In the genomic region with DNA sequence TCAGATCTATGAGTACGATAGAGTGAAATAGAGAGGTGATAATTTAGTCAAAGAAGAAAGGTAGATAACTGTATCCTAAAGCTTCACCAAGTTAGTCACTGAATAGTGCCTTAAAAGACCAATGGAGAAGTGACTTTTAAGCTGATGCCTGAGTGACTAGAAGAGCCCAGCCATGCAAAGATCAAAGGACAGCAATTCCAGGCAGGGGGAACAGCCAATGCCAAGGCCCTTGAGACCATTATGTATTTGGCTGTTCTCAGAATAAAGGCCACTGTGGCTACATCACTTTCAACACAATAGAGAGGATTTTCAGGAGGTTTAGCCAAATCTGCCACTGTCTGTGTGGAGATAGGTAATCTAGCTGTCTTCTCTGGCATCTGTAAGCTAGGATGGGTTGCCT, we compare ENCODE assay signal across 11 cellular contexts.
"Had no signal": no experiment of that assay in that cellular context is flagged by ENCODE, and none has a peak within 500 bp of the region (broad histone marks: within the 10 kb centered on the region; RNA-seq: fewer than 3 reads in every experiment).

No MANE protein-coding gene starts in this region.

- H3K4me3 Mint-ChIP-seq: activated CD8-positive, alpha-beta memory T cell treated with anti-CD3 and anti-CD28 coated beads, Interleukin-2, amount 10 ng/mL, durations not matched to agents 7 days and 5 days; activated naive CD8-positive, alpha-beta T cell; activated T-cell treated with anti-CD3 and anti-CD28 coated beads, Interleukin-2, amount 50 U/mL, for 24 hours; neural progenitor cell had no signal

- H3K27me3 Mint-ChIP-seq: activated CD8-positive, alpha-beta memory T cell treated with anti-CD3 and anti-CD28 coated beads, Interleukin-2, amount 10 ng/mL, durations not matched to agents 7 days and 5 days; activated naive CD8-positive, alpha-beta T cell; activated T-cell treated with anti-CD3 and anti-CD28 coated beads, Interleukin-2, amount 50 U/mL, for 24 hours had no signal

- H3K9me3 Mint-ChIP-seq: activated T-cell treated with anti-CD3 and anti-CD28 coated beads, Interleukin-2, amount 50 U/mL, for 24 hours; neural progenitor cell had no signal

- DNase-seq: activated CD4-positive, alpha-beta T cell treated with anti-CD3 and anti-CD28 coated beads, Interleukin-2, amount 50 U/mL, for 4 hours; activated CD8-positive, alpha-beta memory T cell treated with anti-CD3 and anti-CD28 coated beads, Interleukin-2, amount 10 ng/mL, durations not matched to agents 7 days and 5 days; activated effector memory CD4-positive, alpha-beta T cell treated with anti-CD3 and anti-CD28 coated beads, Interleukin-2, amount 50 U/mL, for 16 hours; activated T-cell treated with anti-CD3 and anti-CD28 coated beads, Interleukin-2, amount 50 U/mL, for 24 hours; midbrain; pancreas; stimulated activated CD4-positive, alpha-beta T cell treated with anti-CD3 and anti-CD28 coated beads, Interleukin-4, amount 100 ng/mL, for 1 hour; transverse colon had no signal

- H3K27ac Mint-ChIP-seq: activated CD8-positive, alpha-beta memory T cell treated with anti-CD3 and anti-CD28 coated beads, Interleukin-2, amount 10 ng/mL, durations not matched to agents 7 days and 5 days; activated naive CD8-positive, alpha-beta T cell; activated T-cell treated with anti-CD3 and anti-CD28 coated beads, Interleukin-2, amount 50 U/mL, for 24 hours; neural progenitor cell had no signal

- ATAC-seq: activated CD8-positive, alpha-beta memory T cell treated with anti-CD3 and anti-CD28 coated beads, Interleukin-2, amount 10 ng/mL, durations not matched to agents 7 days and 5 days; gastroesophageal sphincter; pancreas had no signal

- H3K36me3 Mint-ChIP-seq: activated naive CD8-positive, alpha-beta T cell; neural progenitor cell had no signal
